ENCODE assay signal across 10 cellular contexts in genomic region chr4:17510582-17510981, GRCh38. TPM values are rescaled to one million over a fixed set of nuclear protein-coding genes. Genes with fewer than 3 reads are reported as not detected.
A peak's percentile ranks its signal among the peaks of the same experiment; 100 is the strongest.
DNase-seq lines count a peak whose midpoint lies in the region; ATAC-seq and TF ChIP-seq lines count a peak whose summit lies in the region.
"Had no signal": no experiment of that assay in that cellular context is flagged by ENCODE, and none has a peak within 500 bp of the region (broad histone marks: within the 10 kb centered on the region; RNA-seq: fewer than 3 reads in every experiment).

No MANE protein-coding gene starts in this region.

- H3K27ac Mint-ChIP-seq in mesothelial cell of epicardium = no peak overlapping the region
- no peak overlapping the region for H3K27ac Mint-ChIP-seq in type B pancreatic cell

- in situ Hi-C loops in transverse colon (cut with MboI; ENCODE audit: low pct_ligation_motif_present in 1 of 4, low pct_unique_long_range_greater_than_20kb in 1 of 4, low sequenced_read_pairs in 3 of 4) = no loop called here

- H3K27me3 Mint-ChIP-seq in mesothelial cell of epicardium (ENCODE audit: low read depth) (peaks cover 18% of the 10 kb centered on the region), type B pancreatic cell (peaks cover 21% of the 10 kb centered on the region)

- H3K4me3 Mint-ChIP-seq in mesothelial cell of epicardium = peak overlapping the region; percentile 95
- peak overlapping the region; percentile 95 for H3K4me3 Mint-ChIP-seq in type B pancreatic cell

- 84 to 89% (median 87%) methylated on average over 3 of the region's 3 CpGs for WGBS in heart left ventricle, 4 donors
- 88% methylated on average over 3 of the region's 3 CpGs; no CpG with 5 or more reads in 1 of the 2 donors for WGBS in transverse colon (ENCODE audit: low coverage in 1 of 2), 2 donors

- TF ChIP-seq EP300 in transverse colon (IDR thresholded peaks at IDR 0.05; ENCODE audit: low read depth) = no peak

- H3K4me3 ChIP-seq in heart left ventricle (peak overlapping the region in 9 of 12 donors; percentile 77 to 92 (median 87)), breast epithelium (peak overlapping the region in 2 of 3 donors; percentile 70 to 82), transverse colon (peak overlapping the region in 2 of 4 donors; percentile 59 to 80)

- TF ChIP-seq POLR2A in heart left ventricle (IDR thresholded peaks at IDR 0.05) = no peak
- TF ChIP-seq POLR2A in breast epithelium (IDR thresholded peaks at IDR 0.05) = no peak
- TF ChIP-seq POLR2A in transverse colon (IDR thresholded peaks at IDR 0.05) = no peak

- no peaks in the 10 kb centered on the region for H3K9me3 ChIP-seq in heart left ventricle
- no peaks in the 10 kb centered on the region for H3K9me3 ChIP-seq in breast epithelium
- no peaks in the 10 kb centered on the region for H3K9me3 ChIP-seq in transverse colon

- DNase-seq in heart left ventricle = no peak
- no peak for DNase-seq in left cardiac atrium
- no peak for DNase-seq in breast epithelium (ENCODE audit: low spot score in 2 of 2)
- no peak for DNase-seq in mesothelial cell of epicardium (ENCODE audit: low spot score in 2 of 2, unreplicated experiment in 2 of 2)
- no peak for DNase-seq in type B pancreatic cell (ENCODE audit: extremely low spot score, unreplicated experiment)
- no peak for DNase-seq in NCI-H187 (lab: John Stamatoyannopoulos, UW)
- no peak for DNase-seq in transverse colon

- intact Hi-C loops in heart left ventricle (cut with DNase I) = loop anchor here in 2 of 10 donors (5.0 kb wide), 1 partner anchor 67 kb away; the partner anchor contains the start of gene LAP3 (in 2 of the 2)
- intact Hi-C loops in left cardiac atrium (cut with DNase I) = no loop called here
- intact Hi-C loops in breast epithelium (cut with DNase I; ENCODE audit: low total_unique reads) = no loop called here
- intact Hi-C loops in transverse colon (cut with DNase I; ENCODE audit: low total_unique reads) = no loop called here

- peaks cover 7% of the 10 kb centered on the region for H3K36me3 Mint-ChIP-seq in mesothelial cell of epicardium
- H3K36me3 Mint-ChIP-seq in type B pancreatic cell = peaks cover 4% of the 10 kb centered on the region

- H3K27me3 ChIP-seq in heart left ventricle = no peaks in the 10 kb centered on the region
- no peaks in the 10 kb centered on the region for H3K27me3 ChIP-seq in breast epithelium
- H3K27me3 ChIP-seq in transverse colon = no peaks in the 10 kb centered on the region

- H3K9me3 Mint-ChIP-seq in mesothelial cell of epicardium (no peaks in the 10 kb centered on the region), type B pancreatic cell (no peaks in the 10 kb centered on the region)

- peaks cover 13% of the 10 kb centered on the region for H3K4me1 Mint-ChIP-seq in mesothelial cell of epicardium
- H3K4me1 Mint-ChIP-seq in type B pancreatic cell (ENCODE audit: unreplicated experiment) = peaks cover 31% of the 10 kb centered on the region

- H3K27ac ChIP-seq in heart left ventricle (peak overlapping the region in 4 of 12 donors; percentile 71 to 84 (median 80)), breast epithelium (no peak overlapping the region), transverse colon (peak overlapping the region in 2 of 4 donors; percentile 62 to 84)

- peaks cover 0 to 21% (median 18%) of the 10 kb centered on the region in 12 donors for H3K4me1 ChIP-seq in heart left ventricle
- H3K4me1 ChIP-seq in breast epithelium = peaks cover 0 to 8% of the 10 kb centered on the region in 2 donors
- peaks cover 0 to 24% (median 14%) of the 10 kb centered on the region in 4 donors for H3K4me1 ChIP-seq in transverse colon

- peaks cover 0 to 39% (median 27%) of the 10 kb centered on the region in 9 donors for H3K36me3 ChIP-seq in heart left ventricle
- no peaks in the 10 kb centered on the region for H3K36me3 ChIP-seq in breast epithelium
- no peaks in the 10 kb centered on the region for H3K36me3 ChIP-seq in transverse colon

- TF ChIP-seq CTCF in heart left ventricle (IDR thresholded peaks at IDR 0.05) (no peak), breast epithelium (IDR thresholded peaks at IDR 0.05) (no peak), mesothelial cell of epicardium (IDR thresholded peaks at IDR 0.05; ENCODE audit: unreplicated experiment) (no peak), type B pancreatic cell (conservative IDR thresholded peaks at IDR 0.05) (no peak), transverse colon (IDR thresholded peaks at IDR 0.05) (no peak)

- ATAC-seq in heart left ventricle (no peak), left cardiac atrium (no peak), GM21367 (IDR thresholded peaks at IDR 0.05; ENCODE audit: unreplicated experiment) (no peak)

RNA-seq across cellular contexts. Expression of gene QDPR, which starts 1.3 kb away (rescaled TPM):
- total RNA-seq in heart left ventricle = 10 to 100 TPM; 22.7 to 66.2 (median 42.5) TPM
- polyA plus RNA-seq in heart left ventricle = 10 to 100 TPM; 25.8 to 44.3 TPM
- total RNA-seq in left cardiac atrium = 10 to 100 TPM; 38.3 to 45.4 TPM
- total RNA-seq in breast epithelium = 10 to 100 TPM; 15.1 to 27.4 (median 18.9) TPM
- 25.2 to 28.4 TPM (median 28.3 TPM) in 3 replicates for total RNA-seq in mesothelial cell of epicardium
- 50.2 and 52.4 TPM in 2 replicates for total RNA-seq in type B pancreatic cell (ENCODE audit: low replicate concordance)
- total RNA-seq in transverse colon = 10 to 100 TPM in 3 of 4 donors, not detected in 1; 11.4 to 32.4 (median 13.0) TPM

RNA-seq across cellular contexts. Expression of gene CLRN2, which starts 4.4 kb away (rescaled TPM):
- total RNA-seq in heart left ventricle (not detected), left cardiac atrium (not detected), breast epithelium (not detected), mesothelial cell of epicardium (not detected in 3 replicates), type B pancreatic cell (ENCODE audit: low replicate concordance) (not detected in 2 replicates), transverse colon (not detected)
- polyA plus RNA-seq in heart left ventricle = not detected
- total RNA-seq: cardiac septum, subcutaneous adipose tissue had no signal
